In genomic region chr2:85355073-85355410, GRCh38 we compare ENCODE assay signal across 1 cellular context.
TF ChIP-seq lines count a peak whose summit lies in the region.

No MANE protein-coding gene starts in this region.

TF ChIP-seq in IMR-90, 13 proteins besides CTCF, POLR2A, EP300 and RAD21:
- no peak for TF ChIP-seq USF2 (IDR thresholded peaks at IDR 0.05; ENCODE audit: low read depth, low read length)
- no peak for TF ChIP-seq MAFK (IDR thresholded peaks at IDR 0.05; ENCODE audit: low read depth, low read length)
- no peak for TF ChIP-seq CHD1 (IDR thresholded peaks at IDR 0.05; ENCODE audit: low read depth, low read length)
